2 cellular contexts compared by ENCODE assay signal in genomic region chr1:96334236-96334557, GRCh38.
TF ChIP-seq lines count a peak whose summit lies in the region.

No MANE protein-coding gene starts in this region.

TF ChIP-seq in liver, 16 proteins besides CTCF, POLR2A, EP300 and RAD21:
- TF ChIP-seq YY1 (IDR thresholded peaks at IDR 0.05): no peak
- TF ChIP-seq, protein P1, sequence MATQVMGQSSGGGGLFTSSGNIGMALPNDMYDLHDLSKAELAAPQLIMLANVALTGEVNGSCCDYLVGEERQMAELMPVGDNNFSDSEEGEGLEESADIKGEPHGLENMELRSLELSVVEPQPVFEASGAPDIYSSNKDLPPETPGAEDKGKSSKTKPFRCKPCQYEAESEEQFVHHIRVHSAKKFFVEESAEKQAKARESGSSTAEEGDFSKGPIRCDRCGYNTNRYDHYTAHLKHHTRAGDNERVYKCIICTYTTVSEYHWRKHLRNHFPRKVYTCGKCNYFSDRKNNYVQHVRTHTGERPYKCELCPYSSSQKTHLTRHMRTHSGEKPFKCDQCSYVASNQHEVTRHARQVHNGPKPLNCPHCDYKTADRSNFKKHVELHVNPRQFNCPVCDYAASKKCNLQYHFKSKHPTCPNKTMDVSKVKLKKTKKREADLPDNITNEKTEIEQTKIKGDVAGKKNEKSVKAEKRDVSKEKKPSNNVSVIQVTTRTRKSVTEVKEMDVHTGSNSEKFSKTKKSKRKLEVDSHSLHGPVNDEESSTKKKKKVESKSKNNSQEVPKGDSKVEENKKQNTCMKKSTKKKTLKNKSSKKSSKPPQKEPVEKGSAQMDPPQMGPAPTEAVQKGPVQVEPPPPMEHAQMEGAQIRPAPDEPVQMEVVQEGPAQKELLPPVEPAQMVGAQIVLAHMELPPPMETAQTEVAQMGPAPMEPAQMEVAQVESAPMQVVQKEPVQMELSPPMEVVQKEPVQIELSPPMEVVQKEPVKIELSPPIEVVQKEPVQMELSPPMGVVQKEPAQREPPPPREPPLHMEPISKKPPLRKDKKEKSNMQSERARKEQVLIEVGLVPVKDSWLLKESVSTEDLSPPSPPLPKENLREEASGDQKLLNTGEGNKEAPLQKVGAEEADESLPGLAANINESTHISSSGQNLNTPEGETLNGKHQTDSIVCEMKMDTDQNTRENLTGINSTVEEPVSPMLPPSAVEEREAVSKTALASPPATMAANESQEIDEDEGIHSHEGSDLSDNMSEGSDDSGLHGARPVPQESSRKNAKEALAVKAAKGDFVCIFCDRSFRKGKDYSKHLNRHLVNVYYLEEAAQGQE (IDR thresholded peaks at IDR 0.05): no peak
- no peak for TF ChIP-seq JUND (IDR thresholded peaks at IDR 0.05)
- TF ChIP-seq RXRA (IDR thresholded peaks at IDR 0.05): no peak
- TF ChIP-seq HNF4G (IDR thresholded peaks at IDR 0.05): no peak
- no peak for TF ChIP-seq FOXA1 (IDR thresholded peaks at IDR 0.05)
- TF ChIP-seq TAF1 (conservative IDR thresholded peaks at IDR 0.05): no peak
- no peak for TF ChIP-seq GABPA (IDR thresholded peaks at IDR 0.05 in 1 of 2, conservative IDR thresholded peaks at IDR 0.05 in 1 of 2)
- no peak for TF ChIP-seq FOXA2 (IDR thresholded peaks at IDR 0.05)
- no peak for TF ChIP-seq NR2F2 (IDR thresholded peaks at IDR 0.05)
- no peak for TF ChIP-seq ATF3 (IDR thresholded peaks at IDR 0.05)
TF ChIP-seq in liver: peak in this region for 0.

TF ChIP-seq in HepG2, 621 proteins besides CTCF, POLR2A, EP300 and RAD21:
- TF ChIP-seq HMG20B (CRISPR knock-in tag; conservative IDR thresholded peaks at IDR 0.05) (no peak), ZNF841 (CRISPR knock-in tag; IDR thresholded peaks at IDR 0.05; ENCODE audit: borderline replicate concordance) (no peak), PCBP2 (optimal IDR thresholded peaks at IDR 0.05; ENCODE audit: low read depth, low read length, poor library complexity, severe bottlenecking) (no peak), REL (CRISPR knock-in tag; conservative IDR thresholded peaks at IDR 0.05) (no peak), ZNF589 (CRISPR knock-in tag; conservative IDR thresholded peaks at IDR 0.05) (no peak), ZNF549 (CRISPR knock-in tag; IDR thresholded peaks at IDR 0.05) (no peak), CREBL2 (CRISPR knock-in tag; IDR thresholded peaks at IDR 0.05; ENCODE audit: borderline replicate concordance) (no peak), MLX (CRISPR knock-in tag; IDR thresholded peaks at IDR 0.05) (no peak), ZNF790 (CRISPR knock-in tag; IDR thresholded peaks at IDR 0.05; ENCODE audit: borderline replicate concordance) (no peak), NRL (CRISPR knock-in tag; IDR thresholded peaks at IDR 0.05; ENCODE audit: borderline replicate concordance) (no peak), ZNF501 (CRISPR knock-in tag; IDR thresholded peaks at IDR 0.05) (no peak), ZNF879 (CRISPR knock-in tag; IDR thresholded peaks at IDR 0.05) (no peak), ISX (CRISPR knock-in tag; conservative IDR thresholded peaks at IDR 0.05) (no peak), ZNF749 (CRISPR knock-in tag; IDR thresholded peaks at IDR 0.05; ENCODE audit: borderline replicate concordance) (no peak), ZNF333 (CRISPR knock-in tag; IDR thresholded peaks at IDR 0.05; ENCODE audit: borderline replicate concordance) (no peak)
- TF ChIP-seq, protein P2, sequence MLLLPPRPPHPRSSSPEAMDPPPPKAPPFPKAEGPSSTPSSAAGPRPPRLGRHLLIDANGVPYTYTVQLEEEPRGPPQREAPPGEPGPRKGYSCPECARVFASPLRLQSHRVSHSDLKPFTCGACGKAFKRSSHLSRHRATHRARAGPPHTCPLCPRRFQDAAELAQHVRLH (CRISPR knock-in tag; IDR thresholded peaks at IDR 0.05; ENCODE audit: borderline replicate concordance, low read depth): no peak
- TF ChIP-seq, protein P3, sequence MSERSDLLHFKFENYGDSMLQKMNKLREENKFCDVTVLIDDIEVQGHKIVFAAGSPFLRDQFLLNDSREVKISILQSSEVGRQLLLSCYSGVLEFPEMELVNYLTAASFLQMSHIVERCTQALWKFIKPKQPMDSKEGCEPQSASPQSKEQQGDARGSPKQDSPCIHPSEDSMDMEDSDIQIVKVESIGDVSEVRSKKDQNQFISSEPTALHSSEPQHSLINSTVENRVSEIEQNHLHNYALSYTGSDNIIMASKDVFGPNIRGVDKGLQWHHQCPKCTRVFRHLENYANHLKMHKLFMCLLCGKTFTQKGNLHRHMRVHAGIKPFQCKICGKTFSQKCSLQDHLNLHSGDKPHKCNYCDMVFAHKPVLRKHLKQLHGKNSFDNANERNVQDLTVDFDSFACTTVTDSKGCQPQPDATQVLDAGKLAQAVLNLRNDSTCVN (CRISPR knock-in tag; IDR thresholded peaks at IDR 0.05; ENCODE audit: borderline replicate concordance): no peak
